In genomic region chr5:65094279-65094678, GRCh38 we compare ENCODE assay signal across 16 cellular contexts.
DNase-seq lines count a peak whose midpoint lies in the region; ATAC-seq, FAIRE-seq and TF ChIP-seq lines count a peak whose summit lies in the region.
"Had no signal": no experiment of that assay in that cellular context is flagged by ENCODE, and none has a peak within 500 bp of the region (broad histone marks: within the 10 kb centered on the region; RNA-seq: fewer than 3 reads in every experiment).

No MANE protein-coding gene starts in this region.

- H2AK5ac ChIP-seq in neuronal stem cell (ENCODE audit: low read depth, low read length) = no peak overlapping the region

- H2BK5ac ChIP-seq in neuronal stem cell (ENCODE audit: low read length) = no peak overlapping the region

- H3K9ac ChIP-seq in mammary epithelial cell (ENCODE audit: insufficient read depth, low read length) (no peak overlapping the region), neuronal stem cell (ENCODE audit: low read depth, low read length, poor library complexity) (no peak overlapping the region)
- H3K9ac ChIP-seq: BLaER1 treated with 17β-estradiol and CSF1 and Interleukin-3, amounts not matched to agents 10 nM and 100 nM had no signal

- no peaks in the 10 kb centered on the region for H3K79me2 ChIP-seq in mammary epithelial cell (ENCODE audit: insufficient read depth, low read length)

- BruUV-seq in mammary epithelial cell (replicated peaks; lab: Mats Ljungman, UMichigan) = no TSS peak

- FAIRE-seq in bronchial epithelial cell (lab: Jason Lieb, UNC) (no peak), frontal cortex (lab: Jason Lieb, UNC) (no peak)
- FAIRE-seq: HepG2 had no signal

- peak overlapping the region; percentile 46 for H2AFZ ChIP-seq in mammary epithelial cell (ENCODE audit: low read depth, low read length)
- H2AFZ ChIP-seq in neuronal stem cell (ENCODE audit: low read length) = no peak overlapping the region

- in situ Hi-C loops in mammary epithelial cell (cut with MboI; ENCODE audit: low sequenced_read_pairs in 2 of 2) = no loop called here

- no peaks in the 10 kb centered on the region for H4K20me1 ChIP-seq in mammary epithelial cell (ENCODE audit: insufficient read depth, low read length)
- H4K20me1 ChIP-seq: BLaER1 treated with 17β-estradiol and CSF1 and Interleukin-3, amounts not matched to agents 10 nM and 100 nM had no signal

- H4K91ac ChIP-seq in neuronal stem cell (ENCODE audit: low read depth, low read length, poor library complexity) = no peak overlapping the region

- H3K9me3 ChIP-seq in mammary epithelial cell (replicated peaks; ENCODE audit: insufficient read depth, low read length) = no peaks in the 10 kb centered on the region
- H3K9me3 ChIP-seq in breast epithelium = no peaks in the 10 kb centered on the region
- H3K9me3 ChIP-seq in neuronal stem cell (replicated peaks in 1 of 2; ENCODE audit: control insufficient read depth in 2 of 2, insufficient read depth in 1 of 2, low read depth in 1 of 2, low read length in 2 of 2) = no peaks in the 10 kb centered on the region

- no peak overlapping the region for H4K8ac ChIP-seq in neuronal stem cell (ENCODE audit: low read depth, low read length)

- WGBS in mammary epithelial cell (ENCODE audit: low coverage, missing lambda C conversion rate) = 18% methylated on average over 4 of the region's 5 CpGs
- no CpG with 5 or more reads among the region's 5 CpGs for WGBS in neuronal stem cell (ENCODE audit: extremely low coverage in 2 of 2, insufficient read length in 2 of 2, insufficient replicate concordance in 1 of 2), 2 donors

- TF ChIP-seq CTCF in mammary epithelial cell (conservative IDR thresholded peaks at IDR 0.05 in 1 of 2, IDR thresholded peaks at IDR 0.05 in 1 of 2; ENCODE audit: extremely low read depth in 1 of 2, insufficient read depth in 1 of 2, low read depth in 1 of 2, low read length in 2 of 2) = no peak
- TF ChIP-seq CTCF in breast epithelium (IDR thresholded peaks at IDR 0.05) = no peak
- TF ChIP-seq CTCF in bronchial epithelial cell (IDR thresholded peaks at IDR 0.05; ENCODE audit: insufficient read depth, low read length, severe bottlenecking) = no peak

- no peak for ATAC-seq in HG03565 (IDR thresholded peaks at IDR 0.05; ENCODE audit: unreplicated experiment)
- ATAC-seq: CD8-positive, alpha-beta T cell; HCT116; HepG2 had no signal

- DNase-seq in mammary epithelial cell (peak; percentile 49), breast epithelium (ENCODE audit: low spot score in 2 of 2) (no peak), bronchial epithelial cell (ENCODE audit: low read depth) (peak; percentile 69), neuronal stem cell (ENCODE audit: low spot score) (no peak), frontal cortex (ENCODE audit: low spot score in 2 of 2) (no peak)
- DNase-seq: Calu3; CD8-positive, alpha-beta T cell; DMS79 treated with DMSO at 0.1 percent for 48 hours; GF-D8; GOT3; H7; HFFc6 had no signal

- no peaks in the 10 kb centered on the region for H3K27me3 ChIP-seq in mammary epithelial cell (ENCODE audit: insufficient read depth, low read length)
- H3K27me3 ChIP-seq in breast epithelium = no peaks in the 10 kb centered on the region
- no peaks in the 10 kb centered on the region for H3K27me3 ChIP-seq in bronchial epithelial cell (ENCODE audit: control insufficient read depth, insufficient read depth, low read length)
- H3K27me3 ChIP-seq in neuronal stem cell (ENCODE audit: control insufficient read depth in 3 of 3, insufficient read depth in 3 of 3, low read depth in 1 of 3, low read length in 3 of 3) = no peaks in the 10 kb centered on the region
- H3K27me3 ChIP-seq: BLaER1 treated with 17β-estradiol and CSF1 and Interleukin-3, amounts not matched to agents 10 nM and 100 nM had no signal

- H3K4me1 ChIP-seq in mammary epithelial cell (ENCODE audit: insufficient read depth, low read length) (peaks cover 16% of the 10 kb centered on the region), breast epithelium (no peaks in the 10 kb centered on the region), neuronal stem cell (ENCODE audit: control insufficient read depth in 2 of 2, insufficient read depth in 1 of 2, low read depth in 1 of 2, low read length in 2 of 2) (no peaks in the 10 kb centered on the region)
- H3K4me1 ChIP-seq: BLaER1 treated with 17β-estradiol and CSF1 and Interleukin-3, amounts not matched to agents 10 nM and 100 nM had no signal

- H3K36me3 ChIP-seq in mammary epithelial cell (ENCODE audit: insufficient read depth, low read length) = no peaks in the 10 kb centered on the region
- H3K36me3 ChIP-seq in breast epithelium = no peaks in the 10 kb centered on the region
- H3K36me3 ChIP-seq in bronchial epithelial cell (ENCODE audit: control insufficient read depth, insufficient read depth, low read length) = no peaks in the 10 kb centered on the region
- H3K36me3 ChIP-seq in neuronal stem cell (replicated peaks in 1 of 2; ENCODE audit: control insufficient read depth in 2 of 2, insufficient read depth in 2 of 2, low read length in 2 of 2) = no peaks in the 10 kb centered on the region

- H3K4me2 ChIP-seq in mammary epithelial cell (ENCODE audit: insufficient read depth, low read depth, low read length) (no peak overlapping the region), neuronal stem cell (ENCODE audit: insufficient read depth, low read length, poor library complexity, severe bottlenecking) (no peak overlapping the region)
- H3K4me2 ChIP-seq: BLaER1 treated with 17β-estradiol and CSF1 and Interleukin-3, amounts not matched to agents 10 nM and 100 nM had no signal

- no peaks in the 10 kb centered on the region for H3K79me1 ChIP-seq in neuronal stem cell (ENCODE audit: low read depth, low read length)

- intact Hi-C loops in mammary epithelial cell (cut with micrococcal nuclease) = loop anchor here (10.0 kb wide), 1 partner anchor 119 kb away; no protein-coding TSS in a partner anchor
- intact Hi-C loops in breast epithelium (cut with DNase I; ENCODE audit: low total_unique reads) = no loop called here

- no peak overlapping the region for H2BK12ac ChIP-seq in neuronal stem cell (ENCODE audit: low read length)

- peak overlapping the region; percentile 16 for H3K27ac ChIP-seq in mammary epithelial cell (ENCODE audit: insufficient read depth, low read depth, low read length)
- no peak overlapping the region for H3K27ac ChIP-seq in breast epithelium
- H3K27ac ChIP-seq in neuronal stem cell (replicated peaks; ENCODE audit: low read length) = no peak overlapping the region
- H3K27ac ChIP-seq: BLaER1 treated with 17β-estradiol and CSF1 and Interleukin-3, amounts not matched to agents 10 nM and 100 nM had no signal

- dilution Hi-C loops in mammary epithelial cell (cut with HindIII; ENCODE audit: low sequenced_read_pairs) = no loop called here

- H3K4ac ChIP-seq in neuronal stem cell (ENCODE audit: low read length) = no peak overlapping the region

- H3K14ac ChIP-seq in neuronal stem cell (ENCODE audit: low read length) = peak overlapping the region; percentile 17

- CTCF ChIA-PET in mammary epithelial cell (lab: Charles Lee; ENCODE audit: low non-redundant PET) = no interaction called here

- no peak overlapping the region for H3K23ac ChIP-seq in neuronal stem cell (ENCODE audit: low read depth, low read length, poor library complexity)

- H2BK15ac ChIP-seq in neuronal stem cell (ENCODE audit: low read length) = no peak overlapping the region

- H3K4me3 ChIP-seq in mammary epithelial cell (replicated peaks in 1 of 3; ENCODE audit: insufficient read depth in 1 of 3, low read depth in 2 of 3, low read length in 3 of 3) (no peak overlapping the region), breast epithelium (no peak overlapping the region), bronchial epithelial cell (ENCODE audit: low read depth, low read length) (no peak overlapping the region), neuronal stem cell (ENCODE audit: low read length in 2 of 2) (no peak overlapping the region)
- H3K4me3 ChIP-seq: BLaER1 treated with 17β-estradiol and CSF1 and Interleukin-3, amounts not matched to agents 10 nM and 100 nM had no signal

- no peak overlapping the region for H3K18ac ChIP-seq in neuronal stem cell (ENCODE audit: low read length)

- TF ChIP-seq POLR2A in breast epithelium (IDR thresholded peaks at IDR 0.05) = no peak

- no peak overlapping the region for H2BK120ac ChIP-seq in neuronal stem cell (ENCODE audit: low read depth, low read length)

Comparison
In these comparisons a context has a peak if more than half of its experiments do, and no peak if none do; other contexts are left out.
1. DNase-seq: peak in mammary epithelial cell (single experiment) and bronchial epithelial cell (single experiment); none in breast epithelium (0 of 2), neuronal stem cell (single experiment) and frontal cortex (0 of 2).